ENCODE assay signal across 1 cellular context in genomic region chr22:44448271-44448780, GRCh38.
TF ChIP-seq lines count a peak whose summit lies in the region.

No MANE protein-coding gene starts in this region.

TF ChIP-seq in A549, 52 proteins besides CTCF, POLR2A, EP300 and RAD21 (continued from another document):
- TF ChIP-seq PBX3 (IDR thresholded peaks at IDR 0.05) (no peak), GATA3 (IDR thresholded peaks at IDR 0.05; ENCODE audit: borderline replicate concordance) (peak; percentile 41; the same call in 1 of the 2 replicates), JUN (IDR thresholded peaks at IDR 0.05) (peak in 1 of 2 experiments; percentile 55; a peak in 1 of 5 replicates), HOXB13 (CRISPR knock-in tag; IDR thresholded peaks at IDR 0.05; ENCODE audit: low read depth) (no peak), BHLHE40 (IDR thresholded peaks at IDR 0.05; ENCODE audit: low read depth, low read length) (no peak)
TF ChIP-seq in A549: peak in this region for 7.
